Comparison of ENCODE assay signal across 1 cellular context in the genomic region with DNA sequence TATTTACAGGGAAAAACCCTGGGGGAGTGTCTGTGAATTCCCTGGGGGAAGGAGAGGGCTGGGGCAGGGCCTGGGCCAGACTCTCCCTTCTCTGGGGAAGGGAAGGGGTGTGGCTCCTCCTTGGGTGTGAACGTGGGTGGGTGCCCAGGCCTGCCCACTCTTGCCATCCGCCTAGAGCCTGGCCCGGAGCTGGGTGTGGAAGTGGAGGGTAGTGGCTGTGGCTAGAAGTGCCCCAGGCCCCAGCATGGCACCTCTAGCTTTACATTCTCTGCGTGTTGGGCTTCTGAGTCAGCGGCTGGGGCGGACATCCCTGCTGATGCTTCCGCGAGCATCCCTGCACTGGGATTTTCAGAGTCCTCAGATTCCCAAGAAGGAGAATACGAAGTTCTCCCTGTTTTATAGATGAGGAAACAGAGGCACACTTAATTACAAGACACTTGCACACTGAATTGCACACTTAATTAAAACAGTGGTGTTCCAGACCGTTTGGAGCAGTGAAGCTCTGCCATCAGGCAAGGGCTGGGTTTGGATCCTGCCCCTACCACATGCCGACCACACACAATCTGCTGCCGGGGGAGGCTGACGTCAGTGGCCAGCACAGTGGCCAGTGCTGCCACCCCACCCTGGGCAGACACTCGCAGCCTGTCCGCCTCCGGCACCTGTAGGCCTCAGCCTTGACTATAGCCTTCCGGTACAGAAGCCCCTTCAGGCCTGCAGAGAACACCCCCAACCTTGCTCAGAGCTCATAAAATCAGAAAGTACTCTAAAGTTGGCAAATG.
TF ChIP-seq lines count a peak whose summit lies in the region.

No MANE protein-coding gene starts in this region.

TF ChIP-seq in HEK293T, 16 proteins besides CTCF, POLR2A, EP300 and RAD21:
- TF ChIP-seq, protein P1, sequence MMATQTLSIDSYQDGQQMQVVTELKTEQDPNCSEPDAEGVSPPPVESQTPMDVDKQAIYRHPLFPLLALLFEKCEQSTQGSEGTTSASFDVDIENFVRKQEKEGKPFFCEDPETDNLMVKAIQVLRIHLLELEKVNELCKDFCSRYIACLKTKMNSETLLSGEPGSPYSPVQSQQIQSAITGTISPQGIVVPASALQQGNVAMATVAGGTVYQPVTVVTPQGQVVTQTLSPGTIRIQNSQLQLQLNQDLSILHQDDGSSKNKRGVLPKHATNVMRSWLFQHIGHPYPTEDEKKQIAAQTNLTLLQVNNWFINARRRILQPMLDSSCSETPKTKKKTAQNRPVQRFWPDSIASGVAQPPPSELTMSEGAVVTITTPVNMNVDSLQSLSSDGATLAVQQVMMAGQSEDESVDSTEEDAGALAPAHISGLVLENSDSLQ (IDR thresholded peaks at IDR 0.05), result no peak
- TF ChIP-seq NFRKB (IDR thresholded peaks at IDR 0.05) (no peak), HDGF (IDR thresholded peaks at IDR 0.05; ENCODE audit: borderline replicate concordance) (no peak), FOXA1 (IDR thresholded peaks at IDR 0.05) (no peak), ZNF384 (IDR thresholded peaks at IDR 0.05) (no peak), SP1 (IDR thresholded peaks at IDR 0.05) (no peak), FOXK2 (IDR thresholded peaks at IDR 0.05) (no peak)
TF ChIP-seq in HEK293T: peak in this region for 0.
